Comparison of ENCODE assay signal across 7 cellular contexts in genomic region chr1:16709659-16710087, GRCh38. TPM values are rescaled to one million over a fixed set of nuclear protein-coding genes. Genes with fewer than 3 reads are reported as not detected.
DNase-seq lines count a peak whose midpoint lies in the region; ATAC-seq, FAIRE-seq and TF ChIP-seq lines count a peak whose summit lies in the region.
"Not testable (repeated sequence)": the region's sequence is repeated elsewhere in the genome, so short reads cannot be mapped to it uniquely, and the experiment has no call there.

No MANE protein-coding gene starts in this region.

- not testable (repeated sequence) for H3K36me3 ChIP-seq in bronchial epithelial cell (ENCODE audit: control insufficient read depth, insufficient read depth, low read length); heart left ventricle; neutrophil

- ATAC-seq in HG02970 (IDR thresholded peaks at IDR 0.05; ENCODE audit: low FRiP score, unreplicated experiment) (peak; percentile 57), heart left ventricle (peak; percentile 22 to 79 (median 71))

- H3K27ac ChIP-seq in heart left ventricle, neutrophil: not testable (repeated sequence)

- not testable (repeated sequence) for DNase-seq in GM12892 (ENCODE audit: insufficient read length); bronchial epithelial cell (ENCODE audit: low read depth); heart left ventricle
- peak; percentile 78 for DNase-seq in NCI-H82 (lab: John Stamatoyannopoulos, UW)
- DNase-seq in activated CD4-positive, alpha-beta T cell treated with anti-CD3 and anti-CD28 coated beads, Interleukin-2, amount 50 U/mL, for 48 hours = peak; percentile 52 to 60

- not testable (repeated sequence) for H3K27me3 ChIP-seq in bronchial epithelial cell (ENCODE audit: control insufficient read depth, insufficient read depth, low read length); heart left ventricle
- peaks cover 20% of the 10 kb centered on the region for H3K27me3 ChIP-seq in neutrophil

- WGBS in heart left ventricle, 4 donors = 22 to 33% (median 31%) methylated on average over 2 to 3 of the region's 3 CpGs; no CpG with 5 or more reads in 1 of the 4 donors

- not testable (repeated sequence) for TF ChIP-seq CTCF in bronchial epithelial cell (IDR thresholded peaks at IDR 0.05; ENCODE audit: insufficient read depth, low read length, severe bottlenecking)
- TF ChIP-seq CTCF in heart left ventricle (IDR thresholded peaks at IDR 0.05) (peak in 7 of 12 donors; percentile 6 to 66 (median 54)), neutrophil (IDR thresholded peaks at IDR 0.05) (peak; percentile 19)

- H3K4me1 ChIP-seq in heart left ventricle; neutrophil (ENCODE audit: control insufficient read depth in 1 of 2, insufficient read depth in 1 of 2, low read depth in 1 of 2, low read length in 1 of 2): not testable (repeated sequence)

- FAIRE-seq in GM12892 (lab: Jason Lieb, UNC) (peak; percentile 83), bronchial epithelial cell (lab: Jason Lieb, UNC) (peak; percentile 90)

- H3K9me3 ChIP-seq in heart left ventricle, neutrophil: not testable (repeated sequence)

- TF ChIP-seq POLR2A in GM12892 (IDR thresholded peaks at IDR 0.05; ENCODE audit: low read depth, low read length); heart left ventricle (IDR thresholded peaks at IDR 0.05): not testable (repeated sequence)

- not testable (repeated sequence) for H3K4me3 ChIP-seq in bronchial epithelial cell (ENCODE audit: low read depth, low read length); heart left ventricle; neutrophil (ENCODE audit: low read depth in 1 of 2, low read length in 1 of 2)

- intact Hi-C loops in heart left ventricle (cut with DNase I) = not testable (repeated sequence)

RNA-seq across cellular contexts. Expression of gene RNU1-4, which starts 30.6 kb away (rescaled TPM):
- polyA plus RNA-seq in GM12892 (2012; ENCODE audit: missing spikeins) = 139 TPM
- 2,323 and 5,262 TPM in 2 replicates for total RNA-seq in bronchial epithelial cell
- total RNA-seq in heart left ventricle = 1,000 to 10,000 TPM in 6 of 9 donors, 100 to 1,000 TPM in 1, not detected in 2; 364 to 3,776 (median 2,470) TPM
- polyA plus RNA-seq in heart left ventricle = not detected

RNA-seq across cellular contexts. Expression of gene RNU1-3, which starts 42.9 kb away (rescaled TPM):
- 139 TPM for polyA plus RNA-seq in GM12892 (2012; ENCODE audit: missing spikeins)
- 2,323 and 5,262 TPM in 2 replicates for total RNA-seq in bronchial epithelial cell
- total RNA-seq in heart left ventricle = 1,000 to 10,000 TPM in 6 of 9 donors, 100 to 1,000 TPM in 1, not detected in 2; 364 to 3,776 (median 2,470) TPM
- not detected for polyA plus RNA-seq in heart left ventricle
